8 cellular contexts compared by ENCODE assay signal in genomic region chr5:139635606-139636206, GRCh38. TPM values are rescaled to one million over a fixed set of nuclear protein-coding genes. Genes with fewer than 3 reads are reported as not detected.
DNase-seq lines count a peak whose midpoint lies in the region; ATAC-seq and TF ChIP-seq lines count a peak whose summit lies in the region.

No MANE protein-coding gene starts in this region.

- H3K4me3 ChIP-seq in lower lobe of right lung (no peak overlapping the region), thymus (ENCODE audit: low read length) (peak overlapping the region; percentile 4)

- TF ChIP-seq CTCF in lower lobe of right lung (IDR thresholded peaks at IDR 0.05), result peak; percentile 73

- H3K9me3 ChIP-seq in lower lobe of right lung (no peaks in the 10 kb centered on the region), thymus (ENCODE audit: control insufficient read depth) (no peaks in the 10 kb centered on the region)

- DNase-seq in NCI-H2081 (lab: John Stamatoyannopoulos, UW) (peak; percentile 47 to 70), NCI-H2081 treated with DMSO at 0.1 percent for 48 hours (lab: John Stamatoyannopoulos, UW) (no peak), SKM-1 (lab: John Stamatoyannopoulos, UW; ENCODE audit: unreplicated experiment) (peak; percentile 25), dermis microvascular lymphatic vessel endothelial cell (ENCODE audit: low read depth in 2 of 2) (peak; percentile 73 to 77), lower lobe of right lung (peak; percentile 89)
- DNase-seq in stimulated activated CD4-positive, alpha-beta T cell treated with anti-CD3 and anti-CD28 coated beads, Interleukin-4, amount 100 ng/mL, for 4 hours, result no peak

- H3K27ac ChIP-seq in lower lobe of right lung (peak overlapping the region; percentile 85), thymus (ENCODE audit: low read depth) (peak overlapping the region; percentile 97)

- ATAC-seq in lower lobe of right lung, result peak; percentile 70 to 77

- intact Hi-C loops in lower lobe of right lung (cut with DNase I), result loop anchor here (10.0 kb wide), 2 partner anchors 59 to 129 kb away; no protein-coding TSS in a partner anchor

- H3K27me3 ChIP-seq in lower lobe of right lung (ENCODE audit: low read depth), result no peaks in the 10 kb centered on the region
- H3K27me3 ChIP-seq in thymus (ENCODE audit: control insufficient read depth, insufficient read depth), result no peaks in the 10 kb centered on the region

- TF ChIP-seq RAD21 in Ishikawa (IDR thresholded peaks at IDR 0.05; ENCODE audit: low read depth), result peak; percentile 72

- peaks cover 3% of the 10 kb centered on the region for H3K36me3 ChIP-seq in lower lobe of right lung
- no peaks in the 10 kb centered on the region for H3K36me3 ChIP-seq in thymus (ENCODE audit: control insufficient read depth, insufficient read depth)

- TF ChIP-seq EP300 in Ishikawa (IDR thresholded peaks at IDR 0.05; ENCODE audit: borderline replicate concordance), result peak; percentile 63; the same call in 1 of the 2 replicates

- peaks cover 46% of the 10 kb centered on the region for H3K4me1 ChIP-seq in lower lobe of right lung
- peaks cover 36% of the 10 kb centered on the region for H3K4me1 ChIP-seq in thymus (ENCODE audit: control insufficient read depth, insufficient read depth, low read length)

TF ChIP-seq in Ishikawa, 13 proteins besides CTCF, POLR2A, EP300 and RAD21:
- TF ChIP-seq TAF1 (IDR thresholded peaks at IDR 0.05; ENCODE audit: low read depth) (no peak), CEBPB (IDR thresholded peaks at IDR 0.05) (no peak), NFIC (IDR thresholded peaks at IDR 0.05) (peak; percentile 85), TEAD4 (IDR thresholded peaks at IDR 0.05) (0 out of 2 replicates have a peak, but pooled peaks have one; percentile 6), MAX (IDR thresholded peaks at IDR 0.05) (peak; percentile 56; the same call in 1 of the 2 replicates), ZBTB7A (IDR thresholded peaks at IDR 0.05; ENCODE audit: low read depth) (no peak), YY1 (IDR thresholded peaks at IDR 0.05; ENCODE audit: low read depth) (no peak), EGR1 (IDR thresholded peaks at IDR 0.05) (no peak), FOXM1 (IDR thresholded peaks at IDR 0.05; ENCODE audit: borderline replicate concordance, low read depth) (0 out of 2 replicates have a peak, but pooled peaks have one; percentile 18), TCF12 (IDR thresholded peaks at IDR 0.05; ENCODE audit: low read depth) (peak; percentile 48), REST (IDR thresholded peaks at IDR 0.05; ENCODE audit: low read depth) (no peak), CREB1 (IDR thresholded peaks at IDR 0.05; ENCODE audit: low read depth) (no peak), USF1 (IDR thresholded peaks at IDR 0.05) (no peak)

RNA-seq across cellular contexts. Expression of gene CXXC5, which starts 12.4 kb away (rescaled TPM):
- total RNA-seq in dermis microvascular lymphatic vessel endothelial cell, result 41.1 and 71.3 TPM in 2 replicates
- total RNA-seq in lower lobe of right lung, result 27.3 TPM
- polyA plus RNA-seq in thymus, result 47.9 TPM

Comparison
In these comparisons a context has a peak if more than half of its experiments do, and no peak if none do; other contexts are left out.
1. DNase-seq: peak in NCI-H2081 (2 of 2), SKM-1 (single experiment), dermis microvascular lymphatic vessel endothelial cell (2 of 2) and lower lobe of right lung (single experiment); none in NCI-H2081 treated with DMSO at 0.1 percent for 48 hours (single experiment) and stimulated activated CD4-positive, alpha-beta T cell treated with anti-CD3 and anti-CD28 coated beads, Interleukin-4, amount 100 ng/mL, for 4 hours (0 of 2).